1 cellular context compared by ENCODE assay signal in the genomic region with DNA sequence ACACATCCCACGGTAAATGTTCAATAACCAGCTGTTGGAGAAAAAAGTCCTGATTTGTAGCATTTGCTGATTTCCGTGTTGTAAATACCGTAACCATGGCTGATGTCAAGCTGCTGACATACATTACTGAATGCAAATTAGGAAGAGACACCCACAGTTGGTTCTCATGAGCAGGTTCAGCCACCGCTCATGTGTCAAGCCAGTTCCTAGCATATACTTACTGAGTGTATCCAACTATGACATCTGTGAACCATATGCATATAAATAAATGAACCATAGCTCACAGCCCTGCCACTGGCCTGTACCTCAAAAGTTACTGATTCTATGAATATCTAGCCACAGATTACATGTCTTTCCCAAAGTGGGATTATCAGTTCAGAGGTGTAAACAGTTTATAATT.
TF ChIP-seq lines count a peak whose summit lies in the region.

No MANE protein-coding gene starts in this region.

TF ChIP-seq in IMR-90, 13 proteins besides CTCF, POLR2A, EP300 and RAD21 (continued from another document):
- TF ChIP-seq CHD1 (IDR thresholded peaks at IDR 0.05; ENCODE audit: low read depth, low read length) (no peak), BHLHE40 (IDR thresholded peaks at IDR 0.05; ENCODE audit: low read depth, low read length) (no peak), NFE2L2 (IDR thresholded peaks at IDR 0.05; ENCODE audit: low read depth, low read length) (no peak), RCOR1 (IDR thresholded peaks at IDR 0.05; ENCODE audit: insufficient replicate concordance, low read length) (no peak)
- TF ChIP-seq, protein P1, sequence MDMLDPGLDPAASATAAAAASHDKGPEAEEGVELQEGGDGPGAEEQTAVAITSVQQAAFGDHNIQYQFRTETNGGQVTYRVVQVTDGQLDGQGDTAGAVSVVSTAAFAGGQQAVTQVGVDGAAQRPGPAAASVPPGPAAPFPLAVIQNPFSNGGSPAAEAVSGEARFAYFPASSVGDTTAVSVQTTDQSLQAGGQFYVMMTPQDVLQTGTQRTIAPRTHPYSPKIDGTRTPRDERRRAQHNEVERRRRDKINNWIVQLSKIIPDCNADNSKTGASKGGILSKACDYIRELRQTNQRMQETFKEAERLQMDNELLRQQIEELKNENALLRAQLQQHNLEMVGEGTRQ (IDR thresholded peaks at IDR 0.05; ENCODE audit: low read depth, low read length), result no peak
